In the genomic region with DNA sequence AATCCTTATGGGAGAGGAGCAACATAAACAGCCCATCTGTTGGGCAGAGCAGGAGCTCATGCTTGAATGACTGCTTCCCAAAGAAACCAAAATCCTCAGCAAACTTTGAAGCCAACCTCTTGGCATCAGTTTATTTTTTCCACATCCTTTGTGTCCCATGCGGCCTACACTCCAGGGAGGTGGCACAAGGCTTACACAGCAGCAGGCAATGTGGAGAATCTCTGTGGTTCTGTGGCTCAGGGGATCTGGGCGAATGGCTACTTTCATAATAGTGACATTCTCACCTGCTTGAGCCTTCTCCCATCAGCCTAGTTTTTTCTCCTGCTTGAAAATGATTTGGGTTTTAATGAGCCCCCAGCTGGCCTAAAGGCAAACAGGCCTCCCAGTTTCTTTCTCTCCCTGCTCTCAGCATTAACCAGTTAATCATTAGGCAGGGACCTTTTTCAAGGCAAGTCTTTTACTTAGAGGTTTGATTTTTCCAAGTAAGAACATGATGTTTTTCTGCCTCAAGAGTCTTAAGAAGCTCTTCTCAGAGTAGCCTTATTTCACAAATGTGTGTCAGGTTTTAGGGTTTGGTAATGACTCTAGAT, we compare ENCODE assay signal across 1 cellular context.
TF ChIP-seq lines count a peak whose summit lies in the region.

No MANE protein-coding gene starts in this region.

TF ChIP-seq in GM23338, 12 proteins besides CTCF, POLR2A, EP300 and RAD21 (continued from another document):
- no peak for TF ChIP-seq ZNF462 (CRISPR knock-in tag; IDR thresholded peaks at IDR 0.05)
